In the genomic region with DNA sequence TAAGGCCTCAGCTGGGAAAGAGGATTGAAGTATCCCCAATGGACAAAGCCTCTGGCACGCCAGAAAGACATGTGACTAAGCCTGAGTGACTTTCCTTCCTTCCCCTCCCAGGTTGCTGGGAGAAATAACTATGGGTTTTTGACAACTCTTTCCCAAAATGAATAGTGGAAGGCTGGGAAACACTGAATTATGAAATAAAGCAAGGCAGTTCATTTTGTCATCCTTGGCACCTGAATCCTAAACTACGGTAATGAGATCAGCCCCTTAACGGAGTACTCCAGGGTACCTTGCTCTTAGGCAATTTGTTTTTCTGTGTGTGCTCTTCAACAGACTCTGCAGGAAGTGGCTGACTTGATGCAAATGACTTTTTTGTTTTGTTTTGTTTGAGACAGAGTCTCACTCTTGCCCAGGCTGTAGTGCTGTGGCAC, we compare ENCODE assay signal across 7 cellular contexts.
A peak's percentile ranks its signal among the peaks of the same experiment; 100 is the strongest.
DNase-seq lines count a peak whose midpoint lies in the region; ATAC-seq and TF ChIP-seq lines count a peak whose summit lies in the region.

No MANE protein-coding gene starts in this region.

- peak overlapping the region; percentile 11 to 43 for H3K27ac ChIP-seq in ascending aorta
- peak overlapping the region; percentile 13 for H3K27ac ChIP-seq in parathyroid adenoma

- H3K9me3 Mint-ChIP-seq in CD14-positive monocyte: peaks cover 3 to 10% (median 6%) of the 10 kb centered on the region in 7 donors

- no peak overlapping the region for H3K4me2 ChIP-seq in parathyroid adenoma (ENCODE audit: low read length)

- no peak overlapping the region for H3K9ac ChIP-seq in parathyroid adenoma

- peaks cover 0 to 7% (median 1%) of the 10 kb centered on the region in 3 donors for H3K27me3 Mint-ChIP-seq in CD14-positive monocyte (ENCODE audit: low read depth in 3 of 3)

- H3K9me3 ChIP-seq in ascending aorta: no peaks in the 10 kb centered on the region
- no peaks in the 10 kb centered on the region for H3K9me3 ChIP-seq in parathyroid adenoma (ENCODE audit: control insufficient read depth, low read length)

- no peak for TF ChIP-seq CTCF in ascending aorta (IDR thresholded peaks at IDR 0.05)
- no peak for TF ChIP-seq CTCF in parathyroid adenoma (IDR thresholded peaks at IDR 0.05)
- no peak for TF ChIP-seq CTCF in CD14-positive monocyte (IDR thresholded peaks at IDR 0.05)
- TF ChIP-seq CTCF in foreskin fibroblast (IDR thresholded peaks at IDR 0.05; ENCODE audit: low read depth, low read length): no peak

- no peaks in the 10 kb centered on the region for H3K27me3 ChIP-seq in ascending aorta
- no peaks in the 10 kb centered on the region for H3K27me3 ChIP-seq in parathyroid adenoma (ENCODE audit: control insufficient read depth, insufficient read depth, low read length)

- H3K27ac Mint-ChIP-seq in CD14-positive monocyte: peak overlapping the region in 2 of 7 donors; percentile 76 to 79

- no peak overlapping the region for H3K4me3 ChIP-seq in ascending aorta
- no peak overlapping the region for H3K4me3 ChIP-seq in parathyroid adenoma (ENCODE audit: low read depth, low read length)
- no peak overlapping the region for H3K4me3 ChIP-seq in foreskin fibroblast (ENCODE audit: low read depth in 1 of 2, low read length in 2 of 2)

- H3K4me1 ChIP-seq in ascending aorta: peaks cover 0 to 10% of the 10 kb centered on the region in 2 donors
- peaks cover 8% of the 10 kb centered on the region for H3K4me1 ChIP-seq in parathyroid adenoma

- no peak overlapping the region for H2AFZ ChIP-seq in parathyroid adenoma

- H3K36me3 Mint-ChIP-seq in CD14-positive monocyte: peaks cover 26 to 62% of the 10 kb centered on the region in 2 donors

- no peak for DNase-seq in ascending aorta (ENCODE audit: low spot score in 2 of 2)
- no peak for DNase-seq in CD14-positive monocyte (ENCODE audit: low spot score)
- DNase-seq in COR-L47 (lab: John Stamatoyannopoulos, UW): no peak
- no peak for DNase-seq in foreskin fibroblast

- no peaks in the 10 kb centered on the region for H3K79me2 ChIP-seq in parathyroid adenoma

- peaks cover 9% of the 10 kb centered on the region for H3K4me1 Mint-ChIP-seq in CD14-positive monocyte

- intact Hi-C loops in ascending aorta (cut with DNase I): no loop called here
- intact Hi-C loops in CD14-positive monocyte (cut with micrococcal nuclease): no loop called here

- peak; percentile 70 for ATAC-seq in GM19328 (IDR thresholded peaks at IDR 0.05; ENCODE audit: unreplicated experiment)
- peak; percentile 72 for ATAC-seq in HG02943 (IDR thresholded peaks at IDR 0.05; ENCODE audit: low read depth, unreplicated experiment)

- H3K36me3 ChIP-seq in ascending aorta: no peaks in the 10 kb centered on the region
- no peaks in the 10 kb centered on the region for H3K36me3 ChIP-seq in parathyroid adenoma (ENCODE audit: control insufficient read depth, insufficient read depth, low read length)

- no peak overlapping the region for H3K4me3 Mint-ChIP-seq in CD14-positive monocyte
